10 cellular contexts compared by ENCODE assay signal in genomic region chr2:233418052-233418760, GRCh38.
DNase-seq lines count a peak whose midpoint lies in the region; ATAC-seq and TF ChIP-seq lines count a peak whose summit lies in the region.
"Had no signal": no experiment of that assay in that cellular context is flagged by ENCODE, and none has a peak within 500 bp of the region (broad histone marks: within the 10 kb centered on the region; RNA-seq: fewer than 3 reads in every experiment).

No MANE protein-coding gene starts in this region.

- peak overlapping the region in 9 of 10 donors; percentile 4 to 59 (median 57) for H3K4me3 ChIP-seq in heart right ventricle

- DNase-seq in heart right ventricle = no peak
- DNase-seq in Right ventricle myocardium inferior (ENCODE audit: missing footprints) = no peak
- peak; percentile 43 for DNase-seq in activated CD8-positive, alpha-beta memory T cell treated with anti-CD3 and anti-CD28 coated beads, Interleukin-2, amount 50 U/mL, for 48 hours
- DNase-seq in mesenteric fat pad (ENCODE audit: low spot score) = peak; percentile 55
- peak; percentile 34 for DNase-seq in type B pancreatic cell (ENCODE audit: extremely low spot score, unreplicated experiment)
- DNase-seq in iPS-NIHi7 (ENCODE audit: extremely low spot score) = no peak
- DNase-seq in NCI-H1694 treated with DMSO at 0.1 percent for 48 hours (lab: John Stamatoyannopoulos, UW) = no peak
- no peak for DNase-seq in AG08396 (ENCODE audit: low spot score)
- DNase-seq: AML-193, NCI-H146 had no signal

- no peak overlapping the region for H3K4me3 Mint-ChIP-seq in type B pancreatic cell

- H3K27me3 ChIP-seq in heart right ventricle = no peaks in the 10 kb centered on the region

- peaks cover 11 to 92% (median 75%) of the 10 kb centered on the region in 9 donors for H3K4me1 ChIP-seq in heart right ventricle

- H3K27me3 Mint-ChIP-seq in type B pancreatic cell = no peaks in the 10 kb centered on the region

- H3K27ac Mint-ChIP-seq in type B pancreatic cell = no peak overlapping the region

- intact Hi-C loops in heart right ventricle (cut with DNase I) = loop anchor here in 1 of 10 donors (2.0 kb wide), 1 partner anchor 19 kb away; no protein-coding TSS in a partner anchor
- intact Hi-C loops in Right ventricle myocardium inferior (cut with DNase I) = no loop called here

- no peaks in the 10 kb centered on the region for H3K9me3 Mint-ChIP-seq in type B pancreatic cell

- peak overlapping the region; percentile 72 to 94 (median 90) for H3K27ac ChIP-seq in heart right ventricle

- ATAC-seq in heart right ventricle (no peak), Right ventricle myocardium inferior (no peak)

- 72 to 77% methylated on average over 3 of the region's 3 CpGs for WGBS in heart right ventricle, 2 donors

- H3K36me3 Mint-ChIP-seq in type B pancreatic cell = peaks cover 5% of the 10 kb centered on the region

- no peaks in the 10 kb centered on the region for H3K9me3 ChIP-seq in heart right ventricle

- peaks cover 31% of the 10 kb centered on the region for H3K4me1 Mint-ChIP-seq in type B pancreatic cell (ENCODE audit: unreplicated experiment)

- no peak for TF ChIP-seq CTCF in heart right ventricle (IDR thresholded peaks at IDR 0.05)
- no peak for TF ChIP-seq CTCF in type B pancreatic cell (conservative IDR thresholded peaks at IDR 0.05)

- peaks cover 0 to 6% (median 0%) of the 10 kb centered on the region in 9 donors for H3K36me3 ChIP-seq in heart right ventricle

Comparison
In these comparisons a context has a peak if more than half of its experiments do, and no peak if none do; other contexts are left out.
1. DNase-seq: peak in activated CD8-positive, alpha-beta memory T cell treated with anti-CD3 and anti-CD28 coated beads, Interleukin-2, amount 50 U/mL, for 48 hours (single experiment), mesenteric fat pad (single experiment) and type B pancreatic cell (single experiment); none in heart right ventricle (0 of 2), Right ventricle myocardium inferior (single experiment), iPS-NIHi7 (single experiment), NCI-H1694 treated with DMSO at 0.1 percent for 48 hours (single experiment) and AG08396 (single experiment).